Comparison of ENCODE assay signal across 28 cellular contexts in genomic region chr20:49435639-49436038, GRCh38. TPM values are rescaled to one million over a fixed set of nuclear protein-coding genes. Genes with fewer than 3 reads are reported as not detected.
A peak's percentile ranks its signal among the peaks of the same experiment; 100 is the strongest.
DNase-seq lines count a peak whose midpoint lies in the region; ATAC-seq, FAIRE-seq and TF ChIP-seq lines count a peak whose summit lies in the region.
"Had no signal": no experiment of that assay in that cellular context is flagged by ENCODE, and none has a peak within 500 bp of the region (broad histone marks: within the 10 kb centered on the region; RNA-seq: fewer than 3 reads in every experiment).

No MANE protein-coding gene starts in this region.

- no peak overlapping the region for H2BK15ac ChIP-seq in H1 (ENCODE audit: low read length)

- H3K36me3 ChIP-seq in Caco-2 (ENCODE audit: control insufficient read depth, insufficient read depth, low read length): no peaks in the 10 kb centered on the region
- no peaks in the 10 kb centered on the region for H3K36me3 ChIP-seq in OCI-LY3 (replicated peaks; ENCODE audit: low read depth, low read length)
- no peaks in the 10 kb centered on the region for H3K36me3 ChIP-seq in H1 (ENCODE audit: control insufficient read depth in 2 of 4, insufficient read depth in 4 of 4, low read length in 3 of 4)
- H3K36me3 ChIP-seq: gastrocnemius medialis had no signal

- peaks cover 2% of the 10 kb centered on the region for H3K27me3 ChIP-seq in Caco-2 (replicated peaks; ENCODE audit: control insufficient read depth, insufficient read depth, low read length)
- peaks cover 39% of the 10 kb centered on the region for H3K27me3 ChIP-seq in OCI-LY3 (ENCODE audit: low read depth, low read length)
- no peaks in the 10 kb centered on the region for H3K27me3 ChIP-seq in H1 (replicated peaks in 1 of 4; ENCODE audit: control insufficient read depth in 3 of 4, extremely low read depth in 1 of 4, insufficient read depth in 3 of 4, low read length in 3 of 4)
- H3K27me3 ChIP-seq: gastrocnemius medialis, hepatocyte had no signal

- intact Hi-C loops in Caco-2 (cut with micrococcal nuclease; ENCODE audit: unreplicated experiment): no loop called here

- H3K9ac ChIP-seq in OCI-LY3 (ENCODE audit: low read length) (no peak overlapping the region), H1 (replicated peaks in 1 of 4; ENCODE audit: extremely low read depth in 1 of 4, low read depth in 3 of 4, low read length in 3 of 4) (no peak overlapping the region)

- no peak for ATAC-seq in GM19035 (IDR thresholded peaks at IDR 0.05; ENCODE audit: unreplicated experiment)
- ATAC-seq: gastrocnemius medialis; SK-N-SH treated with all-trans-retinoic acid at 6 μM for 48 hours; stimulated activated naive CD8-positive, alpha-beta T cell treated with anti-CD3 and anti-CD28 coated beads, Interleukin-15, amount 100 ng/mL, for 72 hours had no signal

- no peak overlapping the region for H2BK12ac ChIP-seq in H1 (ENCODE audit: low read depth, low read length)

- H4K20me1 ChIP-seq in OCI-LY3 (ENCODE audit: insufficient read depth, low read length) (no peaks in the 10 kb centered on the region), H1 (replicated peaks in 1 of 2; ENCODE audit: control insufficient read depth in 1 of 2, insufficient read depth in 2 of 2, low read length in 2 of 2) (peaks cover 0 to 2% of the 10 kb centered on the region in 2 experiments)

- no peak for TF ChIP-seq POLR2A in H1 (IDR thresholded peaks at IDR 0.05; ENCODE audit: control extremely low read depth in 1 of 2, low read depth in 2 of 2, low read length in 2 of 2)

- H3K4me3 ChIP-seq in Caco-2 (ENCODE audit: low read depth, low read length) (no peak overlapping the region), OCI-LY3 (ENCODE audit: low read length) (no peak overlapping the region), H1 (ENCODE audit: extremely low read depth in 1 of 4, insufficient read depth in 2 of 4, low read depth in 3 of 4, low read length in 4 of 4) (no peak overlapping the region)
- H3K4me3 ChIP-seq: gastrocnemius medialis, hepatocyte had no signal

- peaks cover 2% of the 10 kb centered on the region for H3K9me3 Mint-ChIP-seq in Caco-2 (ENCODE audit: unreplicated experiment)
- H3K9me3 Mint-ChIP-seq: activated naive CD8-positive, alpha-beta T cell treated with anti-CD3 and anti-CD28 coated beads, Interleukin-2, amount 10 ng/mL, durations not matched to agents 7 days and 5 days; dendritic cell treated with granulocyte-macrophage colony-stimulating factor and Interleukin-4, amounts not matched to agents 40 ng/mL and 50 ng/mL, for 4 days; stimulated activated naive CD8-positive, alpha-beta T cell treated with anti-CD3 and anti-CD28 coated beads, Interleukin-15, amount 100 ng/mL, for 72 hours had no signal

- no peak overlapping the region for H4K5ac ChIP-seq in H1 (ENCODE audit: insufficient read length, low read depth, low read length)

- H3K4ac ChIP-seq in H1 (replicated peaks; ENCODE audit: insufficient read length, low read depth, low read length): no peak overlapping the region

- DNase-seq in Caco-2: peak in 1 of 2 experiments; percentile 26
- DNase-seq in D721Med (ENCODE audit: insufficient read length, low spot score): no peak
- DNase-seq in H1 (ENCODE audit: low read depth in 1 of 2, low spot score in 2 of 2): no peak
- DNase-seq in stimulated activated CD4-positive, alpha-beta T cell treated with anti-CD3 and anti-CD28 coated beads, Interleukin-4, amount 100 ng/mL, for 24 hours: no peak
- no peak for DNase-seq in activated T-cell treated with anti-CD3 and anti-CD28 coated beads, Interleukin-2, amount 50 U/mL, for 48 hours
- no peak for DNase-seq in NCI-H524 (lab: John Stamatoyannopoulos, UW)
- DNase-seq: activated CD4-positive, alpha-beta T cell treated with anti-CD3 and anti-CD28 coated beads for 4 hours; activated effector memory CD4-positive, alpha-beta T cell treated with Interleukin-2 at 50 U/mL for 16 hours; activated naive CD8-positive, alpha-beta T cell treated with anti-CD3 and anti-CD28 coated beads, Interleukin-2, amount 10 ng/mL, durations not matched to agents 7 days and 5 days; activated T-cell treated with anti-CD3 and anti-CD28 coated beads for 4 hours; caudate nucleus; gastrocnemius medialis; HCEC 1CT; KBM-7; MM.1S; NCI-H1436; NCI-H2171; NCI-H526 treated with DMSO at 0.1 percent for 48 hours; stimulated activated naive CD8-positive, alpha-beta T cell treated with anti-CD3 and anti-CD28 coated beads, Interleukin-15, amount 100 ng/mL, for 72 hours had no signal

- FAIRE-seq in D721Med (lab: Jason Lieb, UNC): no peak
- no peak for FAIRE-seq in H1 (lab: Jason Lieb, UNC)
- FAIRE-seq: astrocyte, endometrium, GM19239 had no signal

- H3K4me3 Mint-ChIP-seq in Caco-2 (ENCODE audit: unreplicated experiment): no peak overlapping the region
- H3K4me3 Mint-ChIP-seq: activated naive CD8-positive, alpha-beta T cell treated with anti-CD3 and anti-CD28 coated beads, Interleukin-2, amount 10 ng/mL, durations not matched to agents 7 days and 5 days; dendritic cell treated with granulocyte-macrophage colony-stimulating factor and Interleukin-4, amounts not matched to agents 40 ng/mL and 50 ng/mL, for 4 days; stimulated activated naive CD8-positive, alpha-beta T cell treated with anti-CD3 and anti-CD28 coated beads, Interleukin-15, amount 100 ng/mL, for 72 hours had no signal

- H2BK120ac ChIP-seq in H1 (replicated peaks; ENCODE audit: low read depth, low read length): no peak overlapping the region

- H2AK5ac ChIP-seq in H1 (ENCODE audit: low read depth, low read length): no peak overlapping the region

- no peaks in the 10 kb centered on the region for H3K9me3 ChIP-seq in Caco-2
- no peaks in the 10 kb centered on the region for H3K9me3 ChIP-seq in OCI-LY3 (ENCODE audit: insufficient read depth, low read length)
- no peaks in the 10 kb centered on the region for H3K9me3 ChIP-seq in H1 (ENCODE audit: insufficient read depth in 2 of 2, low read depth in 1 of 2, low read length in 1 of 2)
- H3K9me3 ChIP-seq: gastrocnemius medialis had no signal

- CTCF ChIA-PET in Caco-2 (lab: Charles Lee) (interaction anchor here (0.5 to 2.4 kb wide), 3 partner anchors 49 to 106 kb away, joined by 3 to 8 read pairs (median 3); no protein-coding TSS in a partner anchor), H1 (lab: Charles Lee; ENCODE audit: partially characterized antibody) (interaction anchor here (0.7 to 4.6 kb wide), 9 partner anchors 10 to 117 kb away, joined by 3 to 19 read pairs (median 3); no protein-coding TSS in a partner anchor)

- TF ChIP-seq EP300 in H1 (IDR thresholded peaks at IDR 0.05; ENCODE audit: borderline replicate concordance in 1 of 2, low read depth in 2 of 2, low read length in 2 of 2): no peak

- no TSS peak for BruUV-seq in Caco-2 (replicated peaks; lab: Mats Ljungman, UMichigan)

- H3K23me2 ChIP-seq in H1 (ENCODE audit: low read depth, low read length): no peaks in the 10 kb centered on the region

- H3K4me1 ChIP-seq in Caco-2: no peaks in the 10 kb centered on the region
- no peaks in the 10 kb centered on the region for H3K4me1 ChIP-seq in OCI-LY3 (ENCODE audit: low read length)
- no peaks in the 10 kb centered on the region for H3K4me1 ChIP-seq in H1 (replicated peaks in 1 of 4; ENCODE audit: control insufficient read depth in 3 of 4, insufficient read depth in 4 of 4, low read length in 3 of 4)

- TF ChIP-seq CTCF in Caco-2 (IDR thresholded peaks at IDR 0.05; ENCODE audit: insufficient read depth in 1 of 2, low read depth in 1 of 2, low read length in 1 of 2, severe bottlenecking in 1 of 2, unreplicated experiment in 1 of 2) (peak; percentile 28 to 48), D721Med (IDR thresholded peaks at IDR 0.05; ENCODE audit: insufficient read depth, missing control alignments) (peak; percentile 8), OCI-LY3 (IDR thresholded peaks at IDR 0.05; ENCODE audit: low read depth, low read length) (peak; percentile 19; the same call in 1 of the 2 replicates), H1 (IDR thresholded peaks at IDR 0.05; ENCODE audit: control extremely low read depth in 1 of 3, insufficient read depth in 1 of 3, low read depth in 1 of 3, low read length in 3 of 3) (peak; percentile 41 to 56 (median 53))

- H2AFZ ChIP-seq in OCI-LY3 (ENCODE audit: low read depth, low read length): no peak overlapping the region
- H2AFZ ChIP-seq in H1 (ENCODE audit: low read length): no peak overlapping the region
- H2AFZ ChIP-seq: hepatocyte had no signal

- no peak overlapping the region for H4K91ac ChIP-seq in H1 (replicated peaks; ENCODE audit: insufficient read length, low read length)

- H2BK5ac ChIP-seq in H1 (ENCODE audit: low read depth, low read length): no peak overlapping the region

- POLR2A ChIA-PET in Caco-2 (lab: Charles Lee) (no interaction called here), H1 (lab: Charles Lee; ENCODE audit: partially characterized antibody) (no interaction called here)

- no peak overlapping the region for H3K27ac Mint-ChIP-seq in Caco-2 (ENCODE audit: unreplicated experiment)
- H3K27ac Mint-ChIP-seq: activated naive CD8-positive, alpha-beta T cell treated with anti-CD3 and anti-CD28 coated beads, Interleukin-2, amount 10 ng/mL, durations not matched to agents 7 days and 5 days; dendritic cell treated with granulocyte-macrophage colony-stimulating factor and Interleukin-4, amounts not matched to agents 40 ng/mL and 50 ng/mL, for 4 days; stimulated activated naive CD8-positive, alpha-beta T cell treated with anti-CD3 and anti-CD28 coated beads, Interleukin-15, amount 100 ng/mL, for 72 hours had no signal

- no peaks in the 10 kb centered on the region for H3K79me1 ChIP-seq in H1 (ENCODE audit: low read depth, low read length)

- peaks cover 36% of the 10 kb centered on the region for H3K27me3 Mint-ChIP-seq in Caco-2 (ENCODE audit: insufficient read depth, unreplicated experiment)

- no peak overlapping the region for H3K18ac ChIP-seq in H1 (ENCODE audit: extremely low read depth, low read length)

- no peak overlapping the region for H3K56ac ChIP-seq in H1 (replicated peaks; ENCODE audit: insufficient read length, low read depth, low read length)

- H3K23ac ChIP-seq in H1 (ENCODE audit: insufficient read length): no peak overlapping the region

- no peak overlapping the region for H3K14ac ChIP-seq in H1 (ENCODE audit: insufficient read length)

- H3K36me3 Mint-ChIP-seq in Caco-2 (ENCODE audit: insufficient read depth, unreplicated experiment): no peaks in the 10 kb centered on the region
- H3K36me3 Mint-ChIP-seq: activated naive CD8-positive, alpha-beta T cell treated with anti-CD3 and anti-CD28 coated beads, Interleukin-2, amount 10 ng/mL, durations not matched to agents 7 days and 5 days had no signal

- no peak overlapping the region for H2BK20ac ChIP-seq in H1 (ENCODE audit: low read length)

- TF ChIP-seq RAD21 in H1 (IDR thresholded peaks at IDR 0.05 in 1 of 2, conservative IDR thresholded peaks at IDR 0.05 in 1 of 2; ENCODE audit: low read depth in 2 of 2, low read length in 2 of 2): peak; percentile 59 to 75; a peak in 3 of 4 replicates

- no peak overlapping the region for H3K27ac ChIP-seq in OCI-LY3 (ENCODE audit: low read length)
- H3K27ac ChIP-seq in H1 (ENCODE audit: low read depth, low read length): no peak overlapping the region
- H3K27ac ChIP-seq: C4-2B, gastrocnemius medialis, hepatocyte had no signal

- H4K8ac ChIP-seq in H1 (ENCODE audit: extremely low read depth, insufficient read depth, low read length): no peak overlapping the region

- 84% methylated on average over 4 of the region's 5 CpGs; no CpG with 5 or more reads in 1 of the 2 experiments for WGBS in H1 (ENCODE audit: extremely low coverage in 1 of 2, insufficient coverage in 1 of 2, insufficient read length in 1 of 2, insufficient replicate concordance in 2 of 2, low coverage in 1 of 2, low lambda C conversion rate in 2 of 2, missing lambda C conversion rate in 1 of 2), 2 experiments

- no peak overlapping the region for H3K4me2 ChIP-seq in OCI-LY3 (ENCODE audit: low read length)
- H3K4me2 ChIP-seq in H1 (ENCODE audit: insufficient read depth in 1 of 2, low read depth in 2 of 2, low read length in 2 of 2): no peak overlapping the region
- H3K4me2 ChIP-seq: hepatocyte had no signal

- H3K79me2 ChIP-seq in OCI-LY3 (ENCODE audit: low read length): no peaks in the 10 kb centered on the region
- no peaks in the 10 kb centered on the region for H3K79me2 ChIP-seq in H1 (ENCODE audit: control insufficient read depth in 1 of 2, insufficient read depth in 2 of 2, low read length in 2 of 2)
- H3K79me2 ChIP-seq: hepatocyte had no signal

- H3K4me1 Mint-ChIP-seq in Caco-2 (ENCODE audit: low read depth, unreplicated experiment): no peaks in the 10 kb centered on the region
- H3K4me1 Mint-ChIP-seq: activated naive CD8-positive, alpha-beta T cell treated with anti-CD3 and anti-CD28 coated beads, Interleukin-2, amount 10 ng/mL, durations not matched to agents 7 days and 5 days; stimulated activated naive CD8-positive, alpha-beta T cell treated with anti-CD3 and anti-CD28 coated beads, Interleukin-15, amount 100 ng/mL, for 72 hours had no signal

RNA-seq across cellular contexts. Expression of gene KCNB1, which starts 46.8 kb away (rescaled TPM):
- 0.09 TPM in 1 of 2 replicates, not detected in the other for total RNA-seq in Caco-2 (2022)
- 0.58 and 0.59 TPM in 2 replicates for total RNA-seq in H1 (2021; fragmentation: NEBNext Ultra II Directional; extraction: Animal tissue kit (Norgen Biotek cat#: 25700))
- polyA plus RNA-seq in H1 (2011; rRNA removed): 0.47 and 0.67 TPM in 2 replicates
- 0.56 TPM for polyA plus RNA-seq in H1 (2011; cell fraction: cytosol; rRNA removed)
- polyA plus RNA-seq in H1 (2011; cell fraction: nucleus; rRNA removed): 1.0 TPM
- polyA plus RNA-seq in H1 (2012, experiment 1 of 2): 0.54 to 4.4 TPM (median 0.65 TPM) in 4 replicates
- polyA plus RNA-seq in H1 (2012, experiment 2 of 2): 0.12 TPM
- polyA plus RNA-seq in H1 (2013, experiment 1 of 2): 0.28 TPM
- polyA plus RNA-seq in H1 (2013, experiment 2 of 2): 0.35 TPM
- 1.7 and 6.4 TPM in 2 replicates for polyA minus RNA-seq in H1 (2011; rRNA and poly(A)+ RNA removed)
- 1.4 TPM for polyA minus RNA-seq in H1 (2011; cell fraction: cytosol; rRNA and poly(A)+ RNA removed)
- 1.7 TPM for polyA minus RNA-seq in H1 (2011; cell fraction: nucleus; rRNA and poly(A)+ RNA removed)
